In genomic region chr6:161947371-161947770, GRCh38 we compare ENCODE assay signal across 23 cellular contexts.
DNase-seq lines count a peak whose midpoint lies in the region; ATAC-seq, FAIRE-seq and TF ChIP-seq lines count a peak whose summit lies in the region.
"Had no signal": no experiment of that assay in that cellular context is flagged by ENCODE, and none has a peak within 500 bp of the region (broad histone marks: within the 10 kb centered on the region; RNA-seq: fewer than 3 reads in every experiment).

No MANE protein-coding gene starts in this region.

- H2BK5ac ChIP-seq in H1 (ENCODE audit: low read depth, low read length) = no peak overlapping the region

- no peak overlapping the region for H3K18ac ChIP-seq in H1 (ENCODE audit: extremely low read depth, low read length)

- no peaks in the 10 kb centered on the region for H3K23me2 ChIP-seq in H1 (ENCODE audit: low read depth, low read length)

- H3K9me3 ChIP-seq in H1 (ENCODE audit: insufficient read depth in 2 of 2, low read depth in 1 of 2, low read length in 1 of 2) (0 out of 4 replicates have a peak, but pooled peaks cover 0 to 3% of the 10 kb centered on the region in 2 experiments), osteoblast (ENCODE audit: low read depth, low read length) (peaks cover 3% of the 10 kb centered on the region)
- H3K9me3 ChIP-seq: A549; BE2C; BLaER1 treated with 17β-estradiol and CSF1 and Interleukin-3, amounts not matched to agents 10 nM and 100 nM had no signal

- H3K56ac ChIP-seq in H1 (replicated peaks; ENCODE audit: insufficient read length, low read depth, low read length) = no peak overlapping the region

- no peak overlapping the region for H2BK20ac ChIP-seq in H1 (ENCODE audit: low read length)

- H3K36me3 ChIP-seq in H7 (replicated peaks; ENCODE audit: control insufficient read depth, insufficient read depth, low read length) (no peaks in the 10 kb centered on the region), H1 (ENCODE audit: control insufficient read depth in 2 of 4, insufficient read depth in 4 of 4, low read length in 3 of 4) (no peaks in the 10 kb centered on the region), osteoblast (ENCODE audit: insufficient read depth, low read length) (no peaks in the 10 kb centered on the region)
- H3K36me3 ChIP-seq: BE2C; BLaER1 treated with 17β-estradiol and CSF1 and Interleukin-3, amounts not matched to agents 10 nM and 100 nM had no signal

- TF ChIP-seq POLR2A in H1 (IDR thresholded peaks at IDR 0.05; ENCODE audit: control extremely low read depth in 1 of 2, low read depth in 2 of 2, low read length in 2 of 2) = no peak

- no peak overlapping the region for H2BK15ac ChIP-seq in H1 (ENCODE audit: low read length)

- H3K9ac ChIP-seq in H1 (replicated peaks in 1 of 4; ENCODE audit: extremely low read depth in 1 of 4, low read depth in 3 of 4, low read length in 3 of 4) = no peak overlapping the region
- H3K9ac ChIP-seq: BLaER1 treated with 17β-estradiol and CSF1 and Interleukin-3, amounts not matched to agents 10 nM and 100 nM had no signal

- TF ChIP-seq CTCF in H1 (IDR thresholded peaks at IDR 0.05; ENCODE audit: control extremely low read depth in 1 of 3, insufficient read depth in 1 of 3, low read depth in 1 of 3, low read length in 3 of 3) (no peak), osteoblast (IDR thresholded peaks at IDR 0.05; ENCODE audit: extremely low read depth, low read depth, low read length) (no peak)

- H3K27me3 ChIP-seq in H7 (ENCODE audit: control insufficient read depth, insufficient read depth, low read length) (no peaks in the 10 kb centered on the region), H1 (replicated peaks in 1 of 4; ENCODE audit: control insufficient read depth in 3 of 4, extremely low read depth in 1 of 4, insufficient read depth in 3 of 4, low read length in 3 of 4) (no peaks in the 10 kb centered on the region; a peak in 1 of 7 replicates), osteoblast (ENCODE audit: insufficient read depth, low read length) (no peaks in the 10 kb centered on the region)
- H3K27me3 ChIP-seq: BE2C; BLaER1 treated with 17β-estradiol and CSF1 and Interleukin-3, amounts not matched to agents 10 nM and 100 nM had no signal

- H2BK120ac ChIP-seq in H1 (replicated peaks; ENCODE audit: low read depth, low read length) = no peak overlapping the region

- no peak overlapping the region; a peak in 1 of 4 replicates for H3K4me2 ChIP-seq in H1 (ENCODE audit: insufficient read depth in 1 of 2, low read depth in 2 of 2, low read length in 2 of 2)
- H3K4me2 ChIP-seq in osteoblast (ENCODE audit: insufficient read depth, low read length) = no peak overlapping the region
- H3K4me2 ChIP-seq: A549; BLaER1 treated with 17β-estradiol and CSF1 and Interleukin-3, amounts not matched to agents 10 nM and 100 nM had no signal

- H3K23ac ChIP-seq in H1 (ENCODE audit: insufficient read length) = no peak overlapping the region

- H2BK12ac ChIP-seq in H1 (ENCODE audit: low read depth, low read length) = no peak overlapping the region

- H4K20me1 ChIP-seq in H1 (replicated peaks in 1 of 2; ENCODE audit: control insufficient read depth in 1 of 2, insufficient read depth in 2 of 2, low read length in 2 of 2) = no peaks in the 10 kb centered on the region
- H4K20me1 ChIP-seq in osteoblast (ENCODE audit: insufficient read depth, low read length) = no peaks in the 10 kb centered on the region
- H4K20me1 ChIP-seq: BLaER1 treated with 17β-estradiol and CSF1 and Interleukin-3, amounts not matched to agents 10 nM and 100 nM had no signal

- H4K8ac ChIP-seq in H1 (ENCODE audit: extremely low read depth, insufficient read depth, low read length) = no peak overlapping the region

- H3K4me3 ChIP-seq in H7 (ENCODE audit: insufficient read depth, low read depth, low read length) (no peak overlapping the region), H1 (ENCODE audit: extremely low read depth in 1 of 4, insufficient read depth in 2 of 4, low read depth in 3 of 4, low read length in 4 of 4) (no peak overlapping the region), osteoblast (ENCODE audit: insufficient read depth, low read length) (no peak overlapping the region)
- H3K4me3 ChIP-seq: A549; BLaER1 treated with 17β-estradiol and CSF1 and Interleukin-3, amounts not matched to agents 10 nM and 100 nM; GM12878 had no signal

- H3K79me1 ChIP-seq in H1 (ENCODE audit: low read depth, low read length) = no peaks in the 10 kb centered on the region

- H3K4ac ChIP-seq in H1 (replicated peaks; ENCODE audit: insufficient read length, low read depth, low read length) = no peak overlapping the region

- H3K79me2 ChIP-seq in H1 (ENCODE audit: control insufficient read depth in 1 of 2, insufficient read depth in 2 of 2, low read length in 2 of 2) (no peaks in the 10 kb centered on the region), osteoblast (ENCODE audit: insufficient read depth, low read length) (no peaks in the 10 kb centered on the region)

- no peak for ATAC-seq in HG03460 (IDR thresholded peaks at IDR 0.05; ENCODE audit: unreplicated experiment)
- no peak for ATAC-seq in HG02588 (IDR thresholded peaks at IDR 0.05; ENCODE audit: unreplicated experiment)
- ATAC-seq in GM18907 (IDR thresholded peaks at IDR 0.05; ENCODE audit: unreplicated experiment) = no peak
- ATAC-seq: A549, GM12878, HCT116 had no signal

- H3K27ac ChIP-seq in H1 (ENCODE audit: low read depth, low read length) (no peak overlapping the region), osteoblast (ENCODE audit: low read depth, low read length) (no peak overlapping the region)
- H3K27ac ChIP-seq: A549; BLaER1 treated with 17β-estradiol and CSF1 and Interleukin-3, amounts not matched to agents 10 nM and 100 nM had no signal

- FAIRE-seq in H1 (lab: Jason Lieb, UNC) = peak; percentile 66
- FAIRE-seq: A549, D721Med, GM12878, H54 had no signal

- no peak for TF ChIP-seq RAD21 in H1 (IDR thresholded peaks at IDR 0.05 in 1 of 2, conservative IDR thresholded peaks at IDR 0.05 in 1 of 2; ENCODE audit: low read depth in 2 of 2, low read length in 2 of 2)

- DNase-seq in H7 (peak; percentile 53), H1 (ENCODE audit: low read depth in 1 of 2, low spot score in 2 of 2) (peak in 1 of 2 experiments; percentile 34), iPS-NIHi11 (ENCODE audit: low spot score) (peak; percentile 22), osteoblast (ENCODE audit: insufficient read length, low spot score, missing footprints) (peak; percentile 22)
- DNase-seq: 8988T; ACHN; AML-193; BE2C; CD4-positive, alpha-beta T cell; CD8-positive, alpha-beta memory T cell; DMS 273 treated with DMSO at 0.1 percent for 48 hours; DMS79; EL; GDM1 had no signal

- POLR2A ChIA-PET in H1 (lab: Charles Lee; ENCODE audit: partially characterized antibody) = no interaction called here

- no peak overlapping the region for H4K5ac ChIP-seq in H1 (ENCODE audit: insufficient read length, low read depth, low read length)

- no peak overlapping the region for H2AK5ac ChIP-seq in H1 (ENCODE audit: low read depth, low read length)

- H3K4me1 ChIP-seq in H1 (replicated peaks in 1 of 4; ENCODE audit: control insufficient read depth in 3 of 4, insufficient read depth in 4 of 4, low read length in 3 of 4) (peaks cover 0 to 5% (median 4%) of the 10 kb centered on the region in 4 experiments; a peak in 4 of 7 replicates), osteoblast (ENCODE audit: insufficient read depth, low read length) (no peaks in the 10 kb centered on the region)
- H3K4me1 ChIP-seq: A549; BE2C; BLaER1 treated with 17β-estradiol and CSF1 and Interleukin-3, amounts not matched to agents 10 nM and 100 nM had no signal

- 8% methylated on average over 4 of the region's 4 CpGs; no CpG with 5 or more reads in 1 of the 2 experiments for WGBS in H1 (ENCODE audit: extremely low coverage in 1 of 2, insufficient coverage in 1 of 2, insufficient read length in 1 of 2, insufficient replicate concordance in 2 of 2, low coverage in 1 of 2, low lambda C conversion rate in 2 of 2, missing lambda C conversion rate in 1 of 2), 2 experiments

- no peak for TF ChIP-seq EP300 in H1 (IDR thresholded peaks at IDR 0.05; ENCODE audit: borderline replicate concordance in 1 of 2, low read depth in 2 of 2, low read length in 2 of 2)

- H4K91ac ChIP-seq in H1 (replicated peaks; ENCODE audit: insufficient read length, low read length) = no peak overlapping the region

- H2AFZ ChIP-seq in H1 (ENCODE audit: low read length) = no peak overlapping the region
- H2AFZ ChIP-seq in osteoblast (ENCODE audit: low read length) = no peak overlapping the region

- no peak overlapping the region for H3K14ac ChIP-seq in H1 (ENCODE audit: insufficient read length)

- CTCF ChIA-PET in H1 (lab: Charles Lee; ENCODE audit: partially characterized antibody) = no interaction called here

TF ChIP-seq in H1, 55 proteins besides CTCF, POLR2A, EP300 and RAD21 (continues in another document):
- no peak for TF ChIP-seq SRF (IDR thresholded peaks at IDR 0.05; ENCODE audit: low read depth, low read length)
- TF ChIP-seq YY1 (IDR thresholded peaks at IDR 0.05; ENCODE audit: low read depth, low read length) = no peak
- no peak for TF ChIP-seq SIRT6 (IDR thresholded peaks at IDR 0.05; ENCODE audit: low read length)
- no peak for TF ChIP-seq CEBPB (IDR thresholded peaks at IDR 0.05; ENCODE audit: low read depth, low read length)
- TF ChIP-seq USF2 (IDR thresholded peaks at IDR 0.05; ENCODE audit: low read length) = no peak
- no peak for TF ChIP-seq PHF8 (conservative IDR thresholded peaks at IDR 0.05; ENCODE audit: low read depth, low read length)
